In the genomic region with DNA sequence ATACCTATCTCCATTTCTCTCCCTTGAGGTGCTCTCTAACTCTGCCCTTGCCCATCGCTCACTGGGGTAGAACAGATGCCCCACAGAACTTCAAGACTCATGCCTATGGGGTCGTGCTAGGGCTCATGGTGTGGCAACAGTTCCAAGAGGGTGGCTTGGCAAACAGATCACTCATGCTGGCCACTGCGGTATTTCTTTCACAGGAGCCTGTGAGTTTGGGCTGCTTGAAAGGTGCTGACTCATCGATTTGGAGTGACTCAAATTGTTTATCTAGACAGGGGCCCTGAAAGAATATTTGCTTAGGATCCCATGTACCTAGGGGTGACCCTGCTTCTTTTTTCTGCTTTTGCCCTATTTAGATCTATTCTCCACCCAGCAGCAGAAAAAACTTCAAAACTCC, we compare ENCODE assay signal across 20 cellular contexts.
A peak's percentile ranks its signal among the peaks of the same experiment; 100 is the strongest.
DNase-seq lines count a peak whose midpoint lies in the region; ATAC-seq and TF ChIP-seq lines count a peak whose summit lies in the region.
"Had no signal": no experiment of that assay in that cellular context is flagged by ENCODE, and none has a peak within 500 bp of the region (broad histone marks: within the 10 kb centered on the region; RNA-seq: fewer than 3 reads in every experiment).

No MANE protein-coding gene starts in this region.

- H4K20me1 ChIP-seq in IMR-90 (ENCODE audit: insufficient read depth, low read length) (no peaks in the 10 kb centered on the region), hepatocyte (ENCODE audit: insufficient read depth, poor library complexity, severe bottlenecking) (no peaks in the 10 kb centered on the region)

- H3K79me2 ChIP-seq in ACC112 (ENCODE audit: control insufficient read depth, insufficient read depth, low read length, unreplicated experiment), result no peaks in the 10 kb centered on the region
- no peaks in the 10 kb centered on the region for H3K79me2 ChIP-seq in hepatocyte

- peaks cover 26% of the 10 kb centered on the region for H3K4me1 ChIP-seq in ACC112 (ENCODE audit: control insufficient read depth, insufficient read depth, low read length, unreplicated experiment)
- no peaks in the 10 kb centered on the region for H3K4me1 ChIP-seq in IMR-90 (ENCODE audit: control insufficient read depth, insufficient read depth, low read length)
- no peaks in the 10 kb centered on the region for H3K4me1 ChIP-seq in hepatocyte (ENCODE audit: insufficient read depth)
- H3K4me1 ChIP-seq: adrenal gland, foreskin keratinocyte, tibial artery had no signal

- H3K14ac ChIP-seq in IMR-90 (replicated peaks; ENCODE audit: low read depth, low read length), result no peak overlapping the region

- H2AK5ac ChIP-seq in IMR-90 (ENCODE audit: low read depth, low read length), result no peak overlapping the region

- no peaks in the 10 kb centered on the region for H3K9me2 ChIP-seq in hepatocyte (replicated peaks; ENCODE audit: insufficient read depth)

- no peak overlapping the region for H4K8ac ChIP-seq in IMR-90 (ENCODE audit: low read depth in 2 of 2, low read length in 2 of 2)

- H3K36me3 ChIP-seq in ACC112 (ENCODE audit: insufficient read depth, low read length) (no peaks in the 10 kb centered on the region), IMR-90 (ENCODE audit: control insufficient read depth, insufficient read depth, low read length) (no peaks in the 10 kb centered on the region), hepatocyte (replicated peaks; ENCODE audit: insufficient read depth, low read depth) (no peaks in the 10 kb centered on the region)
- H3K36me3 ChIP-seq: adrenal gland, tibial artery had no signal

- TF ChIP-seq CTCF in IMR-90 (conservative IDR thresholded peaks at IDR 0.05; ENCODE audit: low read depth, low read length) (no peak), hepatocyte (IDR thresholded peaks at IDR 0.05; ENCODE audit: poor library complexity) (no peak)

- H3K9ac ChIP-seq in IMR-90 (ENCODE audit: low read depth, low read length), result no peak overlapping the region

- no TSS peak for BruUV-seq in IMR-90 (replicated peaks; lab: Mats Ljungman, UMichigan)

- no peak overlapping the region for H3K23ac ChIP-seq in IMR-90 (ENCODE audit: low read depth, low read length)

- no peaks in the 10 kb centered on the region for H3K9me1 ChIP-seq in IMR-90 (ENCODE audit: insufficient read depth, low read length)

- 40% methylated on average over 1 of the region's 4 CpGs; no CpG with 5 or more reads in 1 of the 2 experiments for WGBS in IMR-90 (ENCODE audit: extremely low coverage in 2 of 2, insufficient read length in 1 of 2), 2 experiments
- 55% methylated on average over 4 of the region's 4 CpGs for WGBS in hepatocyte (ENCODE audit: low lambda C conversion rate, missing lambda C conversion rate)

- H2BK120ac ChIP-seq in IMR-90 (ENCODE audit: low read depth, low read length), result no peak overlapping the region

- H2BK20ac ChIP-seq in IMR-90 (ENCODE audit: low read depth, low read length), result no peak overlapping the region

- dilution Hi-C loops in IMR-90 (cut with HindIII; ENCODE audit: low sequenced_read_pairs, unreplicated experiment), result no loop called here

- TF ChIP-seq POLR2A in IMR-90 (IDR thresholded peaks at IDR 0.05; ENCODE audit: low read depth, low read length), result no peak

- H3K4ac ChIP-seq in IMR-90 (ENCODE audit: low read depth, low read length), result no peak overlapping the region

- POLR2A ChIA-PET in IMR-90 (lab: Charles Lee; ENCODE audit: unreplicated experiment), result no interaction called here

- H3K27me3 ChIP-seq in ACC112 (ENCODE audit: insufficient read depth, low read length) (peaks cover 14% of the 10 kb centered on the region; the same call in 1 of the 2 replicates), IMR-90 (ENCODE audit: control insufficient read depth, insufficient read depth, low read length) (no peaks in the 10 kb centered on the region), hepatocyte (no peaks in the 10 kb centered on the region)
- H3K27me3 ChIP-seq: tibial artery had no signal

- no peak overlapping the region for H3K4me2 ChIP-seq in IMR-90 (ENCODE audit: low read depth, low read length)
- H3K4me2 ChIP-seq in hepatocyte, result no peak overlapping the region

- TF ChIP-seq RAD21 in IMR-90 (IDR thresholded peaks at IDR 0.05; ENCODE audit: low read length), result no peak

- no peak overlapping the region for H3K56ac ChIP-seq in IMR-90 (ENCODE audit: extremely low read depth, insufficient read depth, low read length)

- CTCF ChIA-PET in IMR-90 (lab: Yijun Ruan, JAX), result no interaction called here

- H2BK15ac ChIP-seq in IMR-90 (ENCODE audit: low read depth, low read length), result no peak overlapping the region

- intact Hi-C loops in IMR-90 (cut with micrococcal nuclease), result no loop called here

- H4K91ac ChIP-seq in IMR-90 (ENCODE audit: insufficient read depth, low read depth, low read length), result no peak overlapping the region

- no peak overlapping the region for H2AFZ ChIP-seq in ACC112 (ENCODE audit: low read length, unreplicated experiment)
- H2AFZ ChIP-seq in IMR-90 (replicated peaks; ENCODE audit: low read length, poor library complexity), result no peak overlapping the region
- H2AFZ ChIP-seq in hepatocyte, result no peak overlapping the region

- peak overlapping the region; percentile 17; the same call in 1 of the 2 replicates for H3K4me3 ChIP-seq in ACC112 (ENCODE audit: low read depth, low read length)
- no peak overlapping the region for H3K4me3 ChIP-seq in IMR-90 (ENCODE audit: insufficient read depth, low read depth, low read length)
- H3K4me3 ChIP-seq in hepatocyte, result no peak overlapping the region
- H3K4me3 ChIP-seq: adrenal gland, tibial artery had no signal

- in situ Hi-C loops in IMR-90 (cut with MboI; ENCODE audit: low sequenced_read_pairs), result no loop called here

- ATAC-seq in IMR-90 (ENCODE audit: low read depth) (no peak), HG03469 (IDR thresholded peaks at IDR 0.05; ENCODE audit: unreplicated experiment) (no peak), GM19455 (IDR thresholded peaks at IDR 0.05; ENCODE audit: unreplicated experiment) (no peak), GM21360 (IDR thresholded peaks at IDR 0.05; ENCODE audit: unreplicated experiment) (no peak)
- ATAC-seq: foreskin keratinocyte; left cardiac atrium; stimulated activated memory B cell treated with anti-CD40 and anti-IgM and Interleukin-4, amounts not matched to agents 10 μg/mL and 1 μg/mL and 100 μg/mL, for 72 hours; T-helper 17 cell had no signal

- H2AK9ac ChIP-seq in IMR-90 (replicated peaks; ENCODE audit: low read depth, low read length, poor library complexity), result no peak overlapping the region

- H2BK5ac ChIP-seq in IMR-90 (ENCODE audit: low read depth, low read length, poor library complexity, severe bottlenecking), result no peak overlapping the region

- H3K27ac ChIP-seq in ACC112 (ENCODE audit: low read depth, low read length) (peak overlapping the region; percentile 24; the same call in 1 of the 2 replicates), IMR-90 (ENCODE audit: insufficient read depth, low read length) (no peak overlapping the region), hepatocyte (no peak overlapping the region)
- H3K27ac ChIP-seq: adrenal gland, foreskin keratinocyte, tibial artery had no signal

- DNase-seq in IMR-90 (no peak), astrocyte of the hippocampus (ENCODE audit: low read depth, low spot score) (peak; percentile 57), hepatocyte (ENCODE audit: low spot score) (peak; percentile 28)
- no peak for DNase-seq in activated CD8-positive, alpha-beta memory T cell treated with anti-CD3 and anti-CD28 coated beads for 24 hours
- DNase-seq: adrenal gland, DMS53, left cardiac atrium, midbrain, NCI-H1048, NCI-H2029 treated with DMSO at 0.1 percent for 48 hours, retina, SIG-M5, T-helper 17 cell, tibial artery had no signal

- no peak overlapping the region for H3K18ac ChIP-seq in IMR-90 (ENCODE audit: low read depth, low read length)

- no peaks in the 10 kb centered on the region for H3K79me1 ChIP-seq in IMR-90 (ENCODE audit: low read depth in 1 of 2, low read length in 2 of 2)

- no peak overlapping the region for H4K5ac ChIP-seq in IMR-90 (ENCODE audit: low read depth, low read length)

- H3K9me3 ChIP-seq in IMR-90 (ENCODE audit: control insufficient read depth, insufficient read depth, low read length) (no peaks in the 10 kb centered on the region), hepatocyte (ENCODE audit: low read depth) (no peaks in the 10 kb centered on the region)
- H3K9me3 ChIP-seq: adrenal gland, tibial artery had no signal

TF ChIP-seq in IMR-90, 13 proteins besides CTCF, POLR2A, EP300 and RAD21:
- TF ChIP-seq MAZ (IDR thresholded peaks at IDR 0.05; ENCODE audit: borderline replicate concordance, low read depth, low read length) (no peak), MAFK (IDR thresholded peaks at IDR 0.05; ENCODE audit: low read depth, low read length) (peak; percentile 97), RCOR1 (IDR thresholded peaks at IDR 0.05; ENCODE audit: insufficient replicate concordance, low read length) (no peak)

Comparison
In these comparisons a context has a peak if more than half of its experiments do, and no peak if none do; other contexts are left out.
1. DNase-seq: peak in astrocyte of the hippocampus (single experiment) and hepatocyte (single experiment); none in IMR-90 (single experiment) and activated CD8-positive, alpha-beta memory T cell treated with anti-CD3 and anti-CD28 coated beads for 24 hours (single experiment).